ENCODE assay signal across 23 cellular contexts in genomic region chr7:93877742-93878141, GRCh38. TPM values are rescaled to one million over a fixed set of nuclear protein-coding genes. Genes with fewer than 3 reads are reported as not detected.
"Had no signal": no experiment of that assay in that cellular context is flagged by ENCODE, and none has a peak within 500 bp of the region (broad histone marks: within the 10 kb centered on the region; RNA-seq: fewer than 3 reads in every experiment).

No MANE protein-coding gene starts in this region.

- H3K4me3 ChIP-seq: esophagus muscularis mucosa, lung, sigmoid colon, stomach had no signal

- DNase-seq: activated CD4-positive, alpha-beta T cell treated with anti-CD3 and anti-CD28 coated beads, Interleukin-2, amount 10 ng/mL, durations not matched to agents 24 days and 14 days; activated CD4-positive, CD25-positive, alpha-beta regulatory T cell; activated CD8-positive, alpha-beta T cell treated with anti-CD3 and anti-CD28 coated beads, Interleukin-2, amount 10 ng/mL, durations not matched to agents 7 days and 5 days; activated naive CD4-positive, alpha-beta T cell treated with anti-CD3 and anti-CD28 coated beads, Interleukin-2, amount 10 ng/mL, durations not matched to agents 7 days and 5 days; activated naive CD8-positive, alpha-beta T cell treated with anti-CD3 and anti-CD28 coated beads, Interleukin-2, amount 50 U/mL, for 24 hours; activated T-cell treated with anti-CD3 and anti-CD28 coated beads, Interleukin-2, amount 50 U/mL, for 24 hours; aorta; effector memory CD4-positive, alpha-beta T cell; foreskin melanocyte; midbrain; posterior cingulate gyrus; sigmoid colon; stimulated activated CD4-positive, alpha-beta T cell treated with anti-CD3 and anti-CD28 coated beads, Interleukin-4, amount 100 ng/mL, for 24 hours; stomach; T1000 had no signal

- H3K4me1 ChIP-seq: esophagus muscularis mucosa, sigmoid colon, stomach had no signal

- ATAC-seq: activated CD8-positive, alpha-beta T cell treated with anti-CD3 and anti-CD28 coated beads, Interleukin-2, amount 10 ng/mL, durations not matched to agents 7 days and 5 days; activated naive CD8-positive, alpha-beta T cell treated with anti-CD3 and anti-CD28 coated beads, Interleukin-2, amount 50 U/mL, for 24 hours; left lobe of liver; stimulated activated effector memory CD8-positive, alpha-beta T cell treated with anti-CD3 and anti-CD28 coated beads, Interleukin-12 subunit alpha, Interleukin-12 subunit beta, amount 100 ng/mL, for 72 hours had no signal

- H3K27me3 ChIP-seq: esophagus muscularis mucosa, sigmoid colon, stomach had no signal

- H3K27ac ChIP-seq: esophagus muscularis mucosa, sigmoid colon, stomach had no signal

- H3K36me3 ChIP-seq: esophagus muscularis mucosa, sigmoid colon, stomach had no signal

RNA-seq across cellular contexts. Expression of gene TFPI2, which starts 12.8 kb away (rescaled TPM):
- total RNA-seq: activated CD4-positive, alpha-beta T cell treated with anti-CD3 and anti-CD28 coated beads, Interleukin-2, amount 10 ng/mL, durations not matched to agents 24 days and 14 days; activated CD8-positive, alpha-beta T cell treated with anti-CD3 and anti-CD28 coated beads, Interleukin-2, amount 10 ng/mL, durations not matched to agents 7 days and 5 days; activated T-helper 2 cell treated with anti-CD3 and anti-CD28 coated beads, Interferon-gamma antibody, Interleukin-2, Interleukin-4, amounts not matched to agents 10 μg/mL and 5 μg/mL and 100 μg/mL, durations not matched to agents 14 hours and 24 hours and 36 hours had no signal

RNA-seq across cellular contexts. Expression of gene GNGT1, which starts 28.6 kb away (rescaled TPM):
- total RNA-seq: activated CD4-positive, alpha-beta T cell treated with anti-CD3 and anti-CD28 coated beads, Interleukin-2, amount 10 ng/mL, durations not matched to agents 24 days and 14 days; activated CD8-positive, alpha-beta T cell treated with anti-CD3 and anti-CD28 coated beads, Interleukin-2, amount 10 ng/mL, durations not matched to agents 7 days and 5 days; activated T-helper 2 cell treated with anti-CD3 and anti-CD28 coated beads, Interferon-gamma antibody, Interleukin-2, Interleukin-4, amounts not matched to agents 10 μg/mL and 5 μg/mL and 100 μg/mL, durations not matched to agents 14 hours and 24 hours and 36 hours; aorta; endothelial cell of umbilical vein; esophagus muscularis mucosa; left lobe of liver; lung; sigmoid colon; stomach; temporal lobe had no signal
- polyA plus RNA-seq: aorta, endothelial cell of umbilical vein, keratinocyte, lung, sigmoid colon, stomach had no signal

RNA-seq across cellular contexts. Expression of gene GNG11, which starts 43.8 kb away (rescaled TPM):
- total RNA-seq: activated CD4-positive, alpha-beta T cell treated with anti-CD3 and anti-CD28 coated beads, Interleukin-2, amount 10 ng/mL, durations not matched to agents 24 days and 14 days; activated CD8-positive, alpha-beta T cell treated with anti-CD3 and anti-CD28 coated beads, Interleukin-2, amount 10 ng/mL, durations not matched to agents 7 days and 5 days; activated T-helper 2 cell treated with anti-CD3 and anti-CD28 coated beads, Interferon-gamma antibody, Interleukin-2, Interleukin-4, amounts not matched to agents 10 μg/mL and 5 μg/mL and 100 μg/mL, durations not matched to agents 14 hours and 24 hours and 36 hours had no signal
